9 cellular contexts compared by ENCODE assay signal in genomic region chr4:108030332-108030731, GRCh38. TPM values are rescaled to one million over a fixed set of nuclear protein-coding genes. Genes with fewer than 3 reads are reported as not detected.
DNase-seq lines count a peak whose midpoint lies in the region; ATAC-seq and TF ChIP-seq lines count a peak whose summit lies in the region.
"Had no signal": no experiment of that assay in that cellular context is flagged by ENCODE, and none has a peak within 500 bp of the region (broad histone marks: within the 10 kb centered on the region; RNA-seq: fewer than 3 reads in every experiment).

No MANE protein-coding gene starts in this region.

- peaks cover 63% of the 10 kb centered on the region for H3K4me1 ChIP-seq in CD8-positive, alpha-beta T cell (ENCODE audit: insufficient read depth, low read length)
- H3K4me1 ChIP-seq in Peyer's patch, result no peaks in the 10 kb centered on the region

- intact Hi-C loops in CD8-positive, alpha-beta T cell (cut with DNase I, micrococcal nuclease), result loop anchor here (1.0 to 10.0 kb wide), 13 partner anchors 14 to 542 kb away; no protein-coding TSS in a partner anchor
- intact Hi-C loops in activated T-helper 2 cell treated with anti-CD3 and anti-CD28 coated beads, Interferon-gamma antibody, Interleukin-2, Interleukin-4, amounts not matched to agents 10 μg/mL and 5 μg/mL and 100 μg/mL, durations not matched to agents 14 hours and 24 hours and 36 hours (cut with micrococcal nuclease), result loop anchor here (1.0 to 10.0 kb wide), 7 partner anchors 78 to 592 kb away; partner anchors contain the start of gene RPL34
- intact Hi-C loops in head of caudate nucleus (cut with DNase I), result no loop called here

- H3K4me3 Mint-ChIP-seq in CD8-positive, alpha-beta T cell, result peak overlapping the region; percentile 60
- H3K4me3 Mint-ChIP-seq in activated T-helper 2 cell treated with anti-CD3 and anti-CD28 coated beads, Interferon-gamma antibody, Interleukin-2, Interleukin-4, amounts not matched to agents 10 μg/mL and 5 μg/mL and 100 μg/mL, durations not matched to agents 14 hours and 24 hours and 36 hours (ENCODE audit: low read depth), result no peak overlapping the region
- H3K4me3 Mint-ChIP-seq: activated B cell treated with CpG ODN at 0.5 μM for 24 hours had no signal

- peaks cover 64% of the 10 kb centered on the region for H3K4me1 Mint-ChIP-seq in CD8-positive, alpha-beta T cell (ENCODE audit: low read depth)
- H3K4me1 Mint-ChIP-seq in activated T-helper 2 cell treated with anti-CD3 and anti-CD28 coated beads, Interferon-gamma antibody, Interleukin-2, Interleukin-4, amounts not matched to agents 10 μg/mL and 5 μg/mL and 100 μg/mL, durations not matched to agents 14 hours and 24 hours and 36 hours (ENCODE audit: low read depth), result peaks cover 41% of the 10 kb centered on the region

- peak; percentile 84 for ATAC-seq in CD8-positive, alpha-beta T cell
- ATAC-seq in HG03342 (IDR thresholded peaks at IDR 0.05; ENCODE audit: unreplicated experiment), result peak; percentile 95

- no peaks in the 10 kb centered on the region for H3K9me3 Mint-ChIP-seq in CD8-positive, alpha-beta T cell
- H3K9me3 Mint-ChIP-seq in activated T-helper 2 cell treated with anti-CD3 and anti-CD28 coated beads, Interferon-gamma antibody, Interleukin-2, Interleukin-4, amounts not matched to agents 10 μg/mL and 5 μg/mL and 100 μg/mL, durations not matched to agents 14 hours and 24 hours and 36 hours, result peaks cover 5% of the 10 kb centered on the region
- H3K9me3 Mint-ChIP-seq: activated B cell treated with CpG ODN at 0.5 μM for 24 hours had no signal

- POLR2A ChIA-PET in CD8-positive, alpha-beta T cell (lab: Charles Lee), result interaction anchor here (0.7 to 2.3 kb wide), 21 partner anchors 10 to 142 kb away, joined by 3 to 10 read pairs (median 4); no protein-coding TSS in a partner anchor

- CTCF ChIA-PET in CD8-positive, alpha-beta T cell (lab: Charles Lee), result interaction anchor here (0.6 to 6.7 kb wide), 64 partner anchors 11 to 553 kb away, joined by 3 to 64 read pairs (median 4); partner anchors contain the start of gene LEF1

- H3K27ac Mint-ChIP-seq in CD8-positive, alpha-beta T cell, result peak overlapping the region; percentile 92
- peak overlapping the region; percentile 70 for H3K27ac Mint-ChIP-seq in activated T-helper 2 cell treated with anti-CD3 and anti-CD28 coated beads, Interferon-gamma antibody, Interleukin-2, Interleukin-4, amounts not matched to agents 10 μg/mL and 5 μg/mL and 100 μg/mL, durations not matched to agents 14 hours and 24 hours and 36 hours
- H3K27ac Mint-ChIP-seq: activated B cell treated with CpG ODN at 0.5 μM for 24 hours had no signal

- peak; percentile 43 to 79 (median 69) for DNase-seq in CD8-positive, alpha-beta T cell
- DNase-seq in GM19240 (ENCODE audit: insufficient read length, low spot score) (peak; percentile 33), Peyer's patch (peak in 2 of 3 donors; percentile 42 to 66), head of caudate nucleus (peak in 34 of 42 donors; percentile 12 to 73 (median 44)), T1000 (lab: John Stamatoyannopoulos, UW) (no peak)
- peak; percentile 66 for DNase-seq in activated T-helper 2 cell treated with anti-CD3 and anti-CD28 coated beads, Interferon-gamma antibody, Interleukin-2, Interleukin-4, amounts not matched to agents 10 μg/mL and 5 μg/mL and 100 μg/mL, durations not matched to agents 14 hours and 24 hours and 36 hours (ENCODE audit: low spot score)
- DNase-seq in stimulated activated CD4-positive, alpha-beta T cell treated with anti-CD3 and anti-CD28 coated beads, Interleukin-15, amount 100 ng/mL, for 1 hour (ENCODE audit: low read depth in 1 of 2, low spot score in 1 of 2), result peak; percentile 44 to 45
- DNase-seq: activated B cell treated with CpG ODN at 0.5 μM for 24 hours had no signal

- no peaks in the 10 kb centered on the region for H3K27me3 ChIP-seq in CD8-positive, alpha-beta T cell (ENCODE audit: insufficient read depth, low read length)
- H3K27me3 ChIP-seq in Peyer's patch, result no peaks in the 10 kb centered on the region

- peak; percentile 75 for TF ChIP-seq CTCF in CD8-positive, alpha-beta T cell (IDR thresholded peaks at IDR 0.05)
- TF ChIP-seq CTCF in Peyer's patch (IDR thresholded peaks at IDR 0.05), result peak in 4 of 6 experiments; percentile 16 to 50 (median 48)

- no peak overlapping the region for H3K4me3 ChIP-seq in CD8-positive, alpha-beta T cell (ENCODE audit: low read depth, low read length)
- no peak overlapping the region for H3K4me3 ChIP-seq in Peyer's patch

- H3K27ac ChIP-seq in CD8-positive, alpha-beta T cell (ENCODE audit: low read depth, low read length), result peak overlapping the region; percentile 55
- no peak overlapping the region for H3K27ac ChIP-seq in Peyer's patch

- H3K27me3 Mint-ChIP-seq in CD8-positive, alpha-beta T cell (ENCODE audit: low read depth), result no peaks in the 10 kb centered on the region
- no peaks in the 10 kb centered on the region for H3K27me3 Mint-ChIP-seq in activated T-helper 2 cell treated with anti-CD3 and anti-CD28 coated beads, Interferon-gamma antibody, Interleukin-2, Interleukin-4, amounts not matched to agents 10 μg/mL and 5 μg/mL and 100 μg/mL, durations not matched to agents 14 hours and 24 hours and 36 hours (ENCODE audit: low read depth)
- H3K27me3 Mint-ChIP-seq: activated B cell treated with CpG ODN at 0.5 μM for 24 hours had no signal

- TF ChIP-seq POLR2A in Peyer's patch (IDR thresholded peaks at IDR 0.05), result no peak

- no peaks in the 10 kb centered on the region for H3K36me3 ChIP-seq in CD8-positive, alpha-beta T cell (ENCODE audit: insufficient read depth, low read length)
- H3K36me3 ChIP-seq in Peyer's patch, result peaks cover 0 to 74% (median 0%) of the 10 kb centered on the region in 3 donors

- peaks cover 31% of the 10 kb centered on the region for H3K36me3 Mint-ChIP-seq in CD8-positive, alpha-beta T cell
- peaks cover 58% of the 10 kb centered on the region for H3K36me3 Mint-ChIP-seq in activated T-helper 2 cell treated with anti-CD3 and anti-CD28 coated beads, Interferon-gamma antibody, Interleukin-2, Interleukin-4, amounts not matched to agents 10 μg/mL and 5 μg/mL and 100 μg/mL, durations not matched to agents 14 hours and 24 hours and 36 hours (ENCODE audit: low read depth)

- no peaks in the 10 kb centered on the region for H3K9me3 ChIP-seq in CD8-positive, alpha-beta T cell (ENCODE audit: low read length)
- H3K9me3 ChIP-seq in Peyer's patch, result no peaks in the 10 kb centered on the region

RNA-seq across cellular contexts. Expression of gene HADH, which starts 40.6 kb away (rescaled TPM):
- 10 to 100 TPM in 1 of 2 experiments, 1 to 10 TPM in 1; 9.6 to 10.9 TPM for total RNA-seq in CD8-positive, alpha-beta T cell
- 100 to 1,000 TPM; 110 to 173 (median 131) TPM for total RNA-seq in Peyer's patch
- total RNA-seq in activated T-helper 2 cell treated with anti-CD3 and anti-CD28 coated beads, Interferon-gamma antibody, Interleukin-2, Interleukin-4, amounts not matched to agents 10 μg/mL and 5 μg/mL and 100 μg/mL, durations not matched to agents 14 hours and 24 hours and 36 hours, result 41.9 and 42.8 TPM in 2 replicates
